Comparison of ENCODE assay signal across 8 cellular contexts in genomic region chr1:86395771-86396502, GRCh38. TPM values are rescaled to one million over a fixed set of nuclear protein-coding genes. Genes with fewer than 3 reads are reported as not detected.
DNase-seq lines count a peak whose midpoint lies in the region; ATAC-seq and TF ChIP-seq lines count a peak whose summit lies in the region.

Gene ODF2L (minus strand): TSS chr1:86396323. CDS start chr1:86387027, 9,296 bp downstream.

- H4K8ac ChIP-seq in neuronal stem cell (ENCODE audit: low read depth, low read length), result no peak within 1 kb of the TSS

- peak within 1 kb of the TSS; percentile 90 for H3K9ac ChIP-seq in neuronal stem cell (ENCODE audit: low read depth, low read length, poor library complexity)

- H2BK120ac ChIP-seq in neuronal stem cell (ENCODE audit: low read depth, low read length), result no peak within 1 kb of the TSS

- no peak within 1 kb of the TSS for H2AK5ac ChIP-seq in neuronal stem cell (ENCODE audit: low read depth, low read length)

- no peak within 1 kb of the TSS for H3K4ac ChIP-seq in neuronal stem cell (ENCODE audit: low read length)

- H3K79me1 ChIP-seq in neuronal stem cell (ENCODE audit: low read depth, low read length), result peaks cover 3% of the 10 kb centered on the region

- H3K27ac ChIP-seq in foreskin keratinocyte (peak within 1 kb of the TSS; percentile 33), neuronal stem cell (replicated peaks; ENCODE audit: low read length) (peak within 1 kb of the TSS; percentile 91)

- no peak within 1 kb of the TSS for H3K14ac ChIP-seq in neuronal stem cell (ENCODE audit: low read length)

- CTCF ChIA-PET in HEK293T (lab: Yijun Ruan, JAX), result no interaction called here

- TF ChIP-seq CTCF in foreskin keratinocyte (conservative IDR thresholded peaks at IDR 0.05), result no peak
- no peak for TF ChIP-seq CTCF in subcutaneous adipose tissue (IDR thresholded peaks at IDR 0.05; ENCODE audit: low read depth)

- peak within 1 kb of the TSS; percentile 98 for H2BK5ac ChIP-seq in neuronal stem cell (ENCODE audit: low read length)

- ATAC-seq in foreskin keratinocyte, result peak; percentile 99

- H3K18ac ChIP-seq in neuronal stem cell (ENCODE audit: low read length), result peak within 1 kb of the TSS; percentile 73

- no peak within 1 kb of the TSS for H4K91ac ChIP-seq in neuronal stem cell (ENCODE audit: low read depth, low read length, poor library complexity)

- in situ Hi-C loops in SK-MEL-5 (cut with HindIII; ENCODE audit: low pct_unique_long_range_greater_than_20kb, low sequenced_read_pairs), result no loop called here

- peak within 1 kb of the TSS; percentile 91 to 93 for H3K4me3 ChIP-seq in neuronal stem cell (ENCODE audit: low read length in 2 of 2)

- H2BK15ac ChIP-seq in neuronal stem cell (ENCODE audit: low read length), result peak within 1 kb of the TSS; percentile 93

- H2AFZ ChIP-seq in neuronal stem cell (ENCODE audit: low read length), result peak within 1 kb of the TSS; percentile 99

- no peaks in the 10 kb centered on the region for H3K9me3 ChIP-seq in neuronal stem cell (replicated peaks in 1 of 2; ENCODE audit: control insufficient read depth in 2 of 2, insufficient read depth in 1 of 2, low read depth in 1 of 2, low read length in 2 of 2)

- peak; percentile 81 for DNase-seq in GDM1 (lab: John Stamatoyannopoulos, UW)
- DNase-seq in HEK293T (ENCODE audit: extremely low spot score), result peak; percentile 91
- DNase-seq in MV-4-11 (lab: John Stamatoyannopoulos, UW), result peak; percentile 71
- DNase-seq in SK-MEL-5 (ENCODE audit: low read depth, low spot score), result peak; percentile 85
- DNase-seq in activated naive CD4-positive, alpha-beta T cell treated with Interleukin-2 at 50 U/mL for 16 hours, result peak; percentile 90
- peak; percentile 56 to 78 for DNase-seq in foreskin keratinocyte
- peak; percentile 82 for DNase-seq in neuronal stem cell (ENCODE audit: low spot score)

- POLR2A ChIA-PET in HEK293T (lab: Yijun Ruan, JAX), result interaction anchor here (0.6 to 1.1 kb wide), 6 partner anchors 8 to 46 kb away, joined by 3 to 7 read pairs (median 4); no protein-coding TSS in a partner anchor

- H2BK12ac ChIP-seq in neuronal stem cell (ENCODE audit: low read length), result no peak within 1 kb of the TSS

- H3K4me1 ChIP-seq in foreskin keratinocyte, result peaks cover 4% of the 10 kb centered on the region
- H3K4me1 ChIP-seq in neuronal stem cell (ENCODE audit: control insufficient read depth in 2 of 2, insufficient read depth in 1 of 2, low read depth in 1 of 2, low read length in 2 of 2), result peaks cover 3% of the 10 kb centered on the region in 2 donors

- peak within 1 kb of the TSS; percentile 79 for H3K4me2 ChIP-seq in neuronal stem cell (ENCODE audit: insufficient read depth, low read length, poor library complexity, severe bottlenecking)

- H3K27me3 ChIP-seq in foreskin keratinocyte (no peaks in the 10 kb centered on the region), neuronal stem cell (ENCODE audit: control insufficient read depth in 3 of 3, insufficient read depth in 3 of 3, low read depth in 1 of 3, low read length in 3 of 3) (no peaks in the 10 kb centered on the region)

- no CpG with 5 or more reads among the region's 55 CpGs for WGBS in neuronal stem cell (ENCODE audit: extremely low coverage in 2 of 2, insufficient read length in 2 of 2, insufficient replicate concordance in 1 of 2), 2 donors

- peak within 1 kb of the TSS; percentile 81 for H3K23ac ChIP-seq in neuronal stem cell (ENCODE audit: low read depth, low read length, poor library complexity)

- no peaks in the 10 kb centered on the region for H3K36me3 ChIP-seq in neuronal stem cell (replicated peaks in 1 of 2; ENCODE audit: control insufficient read depth in 2 of 2, insufficient read depth in 2 of 2, low read length in 2 of 2)

TF ChIP-seq in HEK293T, 16 proteins besides CTCF, POLR2A, EP300 and RAD21:
- no peak for TF ChIP-seq FOXK2 (IDR thresholded peaks at IDR 0.05)
- TF ChIP-seq ARNT (IDR thresholded peaks at IDR 0.05), result no peak
- TF ChIP-seq FOXA1 (IDR thresholded peaks at IDR 0.05), result no peak
- no peak for TF ChIP-seq LEF1 (IDR thresholded peaks at IDR 0.05; ENCODE audit: borderline replicate concordance)
- no peak for TF ChIP-seq TARDBP (IDR thresholded peaks at IDR 0.05)
- TF ChIP-seq L3MBTL2 (conservative IDR thresholded peaks at IDR 0.05), result peak; percentile 88
- TF ChIP-seq ELF4 (IDR thresholded peaks at IDR 0.05), result no peak
- TF ChIP-seq HDGF (IDR thresholded peaks at IDR 0.05; ENCODE audit: borderline replicate concordance), result no peak

RNA-seq across cellular contexts. Expression of gene ODF2L, which starts in this region (rescaled TPM):
- 27.2 and 27.3 TPM in 2 replicates for total RNA-seq in SK-MEL-5 (2014; rRNA removed; shearing (Covaris generic))
- 11.7 and 23.1 TPM in 2 replicates for polyA plus RNA-seq in SK-MEL-5 (2015; cell fraction: cytosol; rRNA removed)
- polyA plus RNA-seq in SK-MEL-5 (2015; cell fraction: nucleus; rRNA removed), result 143 and 188 TPM in 2 replicates
- total RNA-seq in foreskin keratinocyte (30.8 and 31.1 TPM in 2 replicates), subcutaneous adipose tissue (100 to 1,000 TPM in 1 of 4 donors, 10 to 100 TPM in 3; 42.7 to 140 (median 71.8) TPM)
- polyA plus RNA-seq in foreskin keratinocyte, result 16.7 and 18.7 TPM in 2 replicates
- 37.1 TPM for polyA plus RNA-seq in neuronal stem cell (2013, experiment 1 of 2)
- polyA plus RNA-seq in neuronal stem cell (2013, experiment 2 of 2), result 37.9 TPM

Comparison
In these comparisons a context has a peak if more than half of its experiments do, and no peak if none do; other contexts are left out.
1. Peak in every context shown above with its lines: DNase-seq, ATAC-seq, H3K4me3 ChIP-seq and H3K27ac ChIP-seq.